Comparison of ENCODE assay signal across 1 cellular context in the genomic region with DNA sequence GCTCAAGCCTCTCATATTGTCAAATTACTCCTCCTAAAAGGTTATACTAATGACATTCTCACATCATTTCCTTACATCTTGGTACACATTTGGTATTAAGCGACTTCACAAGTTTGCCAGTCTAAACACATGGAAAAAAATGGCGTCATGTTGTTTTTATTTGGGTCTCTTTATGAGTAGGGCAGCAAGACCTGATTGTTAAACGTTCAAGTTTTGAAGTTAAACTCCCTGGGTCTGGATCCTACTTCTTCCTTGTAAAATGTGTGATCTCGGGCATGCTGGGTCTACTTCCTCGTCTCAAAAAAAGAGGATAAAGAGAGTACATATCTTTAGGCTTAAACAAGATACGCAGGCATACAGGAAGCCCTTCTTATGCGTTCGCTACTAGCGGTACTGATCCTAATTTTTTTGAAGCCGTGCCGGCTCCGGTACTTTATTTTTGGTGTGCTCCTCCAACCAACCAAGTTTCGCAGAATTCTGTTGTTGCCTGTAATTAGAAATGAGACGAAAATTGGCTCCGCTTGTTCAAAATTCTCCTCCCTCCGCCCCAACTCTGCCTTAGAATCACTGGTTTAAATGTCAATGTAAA.
TF ChIP-seq lines count a peak whose summit lies in the region.

No MANE protein-coding gene starts in this region.

TF ChIP-seq in WTC11, 78 proteins besides CTCF, POLR2A, EP300 and RAD21 (continued from another document):
- TF ChIP-seq, protein P1, sequence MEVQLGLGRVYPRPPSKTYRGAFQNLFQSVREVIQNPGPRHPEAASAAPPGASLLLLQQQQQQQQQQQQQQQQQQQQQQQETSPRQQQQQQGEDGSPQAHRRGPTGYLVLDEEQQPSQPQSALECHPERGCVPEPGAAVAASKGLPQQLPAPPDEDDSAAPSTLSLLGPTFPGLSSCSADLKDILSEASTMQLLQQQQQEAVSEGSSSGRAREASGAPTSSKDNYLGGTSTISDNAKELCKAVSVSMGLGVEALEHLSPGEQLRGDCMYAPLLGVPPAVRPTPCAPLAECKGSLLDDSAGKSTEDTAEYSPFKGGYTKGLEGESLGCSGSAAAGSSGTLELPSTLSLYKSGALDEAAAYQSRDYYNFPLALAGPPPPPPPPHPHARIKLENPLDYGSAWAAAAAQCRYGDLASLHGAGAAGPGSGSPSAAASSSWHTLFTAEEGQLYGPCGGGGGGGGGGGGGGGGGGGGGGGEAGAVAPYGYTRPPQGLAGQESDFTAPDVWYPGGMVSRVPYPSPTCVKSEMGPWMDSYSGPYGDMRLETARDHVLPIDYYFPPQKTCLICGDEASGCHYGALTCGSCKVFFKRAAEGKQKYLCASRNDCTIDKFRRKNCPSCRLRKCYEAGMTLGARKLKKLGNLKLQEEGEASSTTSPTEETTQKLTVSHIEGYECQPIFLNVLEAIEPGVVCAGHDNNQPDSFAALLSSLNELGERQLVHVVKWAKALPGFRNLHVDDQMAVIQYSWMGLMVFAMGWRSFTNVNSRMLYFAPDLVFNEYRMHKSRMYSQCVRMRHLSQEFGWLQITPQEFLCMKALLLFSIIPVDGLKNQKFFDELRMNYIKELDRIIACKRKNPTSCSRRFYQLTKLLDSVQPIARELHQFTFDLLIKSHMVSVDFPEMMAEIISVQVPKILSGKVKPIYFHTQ (CRISPR knock-in tag; IDR thresholded peaks at IDR 0.05), result no peak; the same call in 1 of the 2 replicates
- no peak for TF ChIP-seq PRRX2 (CRISPR knock-in tag; IDR thresholded peaks at IDR 0.05)
- TF ChIP-seq, protein P2, sequence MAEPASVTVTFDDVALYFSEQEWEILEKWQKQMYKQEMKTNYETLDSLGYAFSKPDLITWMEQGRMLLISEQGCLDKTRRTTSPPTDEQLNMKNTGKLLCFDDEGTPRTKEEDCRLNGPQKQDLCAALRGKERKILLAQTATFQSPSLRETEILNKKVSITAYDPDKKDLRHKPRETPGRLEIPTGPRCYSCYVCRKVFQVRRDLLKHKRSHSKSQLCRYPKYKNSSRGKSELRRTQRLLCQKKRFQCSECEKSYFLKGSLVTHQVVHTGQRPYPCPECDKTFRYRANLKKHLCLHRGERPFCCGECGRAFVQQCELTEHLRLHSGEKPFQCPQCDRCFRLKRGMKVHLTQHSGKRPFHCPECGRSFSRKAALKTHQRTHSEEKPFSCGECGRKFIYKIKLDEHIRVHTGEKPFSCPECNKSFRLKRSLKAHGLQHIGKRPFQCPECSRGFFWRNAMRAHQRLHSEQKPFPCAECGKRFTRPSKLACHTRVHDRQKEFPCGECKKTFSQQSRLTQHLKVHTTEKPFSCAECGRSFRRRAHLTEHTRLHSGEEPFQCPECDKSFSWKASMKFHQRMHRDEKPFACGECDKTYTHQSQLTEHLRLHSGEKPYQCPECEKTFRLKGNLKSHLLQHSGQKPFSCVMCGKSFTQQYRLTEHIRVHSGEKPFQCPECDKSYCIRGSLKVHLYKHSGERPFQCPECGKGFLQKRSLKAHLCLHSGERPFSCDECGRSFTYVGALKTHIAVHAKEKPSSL (CRISPR knock-in tag; conservative IDR thresholded peaks at IDR 0.05), result no peak
TF ChIP-seq in WTC11: peak in this region for 0.
